ENCODE assay signal across 1 cellular context in genomic region chr3:19688767-19689166, GRCh38.
TF ChIP-seq lines count a peak whose summit lies in the region.

No MANE protein-coding gene starts in this region.

TF ChIP-seq in HCT116, 20 proteins besides CTCF, POLR2A, EP300 and RAD21 (continued from another document):
- TF ChIP-seq EGR1 (IDR thresholded peaks at IDR 0.05; ENCODE audit: low read depth) (no peak), SRF (IDR thresholded peaks at IDR 0.05; ENCODE audit: low read depth) (no peak), SP1 (IDR thresholded peaks at IDR 0.05; ENCODE audit: low read depth) (no peak), POLR2AphosphoS5 (IDR thresholded peaks at IDR 0.05; ENCODE audit: low read depth, low read length) (no peak), YY1 (IDR thresholded peaks at IDR 0.05; ENCODE audit: extremely low read depth, insufficient replicate concordance, low read depth, low read length) (no peak), EZH2 (IDR thresholded peaks at IDR 0.05) (no peak), ZNF274 (IDR thresholded peaks at IDR 0.05; ENCODE audit: low read depth, low read length) (no peak)
